9 cellular contexts compared by ENCODE assay signal in genomic region chr17:77385750-77386501, GRCh38.
DNase-seq lines count a peak whose midpoint lies in the region; ATAC-seq, FAIRE-seq and TF ChIP-seq lines count a peak whose summit lies in the region.
"Had no signal": no experiment of that assay in that cellular context is flagged by ENCODE, and none has a peak within 500 bp of the region (broad histone marks: within the 10 kb centered on the region; RNA-seq: fewer than 3 reads in every experiment).

No MANE protein-coding gene starts in this region.

- no peaks in the 10 kb centered on the region for H3K9me1 ChIP-seq in endothelial cell of umbilical vein (replicated peaks; ENCODE audit: control insufficient read depth, extremely low read depth, insufficient read depth, low read length)

- no peak overlapping the region for H3K9ac ChIP-seq in endothelial cell of umbilical vein (replicated peaks; ENCODE audit: extremely low read depth, insufficient read depth, low read length)
- no peak overlapping the region for H3K9ac ChIP-seq in PC-3 (ENCODE audit: low read length)

- H3K27me3 ChIP-seq in endothelial cell of umbilical vein (ENCODE audit: control insufficient read depth in 2 of 2, insufficient read depth in 2 of 2, low read length in 2 of 2) (no peaks in the 10 kb centered on the region), uterus (no peaks in the 10 kb centered on the region), PC-3 (ENCODE audit: low read length) (no peaks in the 10 kb centered on the region), HAP-1 (ENCODE audit: low read depth) (no peaks in the 10 kb centered on the region)
- no peaks in the 10 kb centered on the region for H3K27me3 ChIP-seq in naive thymus-derived CD4-positive, alpha-beta T cell (ENCODE audit: control insufficient read depth in 2 of 2, insufficient read depth in 2 of 2, low read length in 2 of 2)

- H3K9me3 ChIP-seq in endothelial cell of umbilical vein (replicated peaks; ENCODE audit: control insufficient read depth, insufficient read depth, low read length) (no peaks in the 10 kb centered on the region), uterus (no peaks in the 10 kb centered on the region), PC-3 (ENCODE audit: low read length) (no peaks in the 10 kb centered on the region), HAP-1 (no peaks in the 10 kb centered on the region)
- H3K9me3 ChIP-seq in naive thymus-derived CD4-positive, alpha-beta T cell (ENCODE audit: control insufficient read depth in 2 of 3, low read length in 3 of 3), result no peaks in the 10 kb centered on the region

- peaks cover 15% of the 10 kb centered on the region for H3K79me2 ChIP-seq in endothelial cell of umbilical vein (ENCODE audit: control insufficient read depth, insufficient read depth, low read length)
- peaks cover 88% of the 10 kb centered on the region for H3K79me2 ChIP-seq in PC-3 (ENCODE audit: low read length)

- H4K20me1 ChIP-seq in endothelial cell of umbilical vein (replicated peaks; ENCODE audit: control insufficient read depth, extremely low read depth, insufficient read depth, low read length) (no peaks in the 10 kb centered on the region), PC-3 (ENCODE audit: low read length) (peaks cover 11% of the 10 kb centered on the region)

- peak overlapping the region; percentile 30 for H3K4me3 Mint-ChIP-seq in activated naive CD8-positive, alpha-beta T cell
- no peak overlapping the region for H3K4me3 Mint-ChIP-seq in activated naive CD8-positive, alpha-beta T cell treated with anti-CD3 and anti-CD28 coated beads for 36 hours
- H3K4me3 Mint-ChIP-seq in naive thymus-derived CD4-positive, alpha-beta T cell, result peak overlapping the region in 6 of 10 donors; percentile 25 to 85 (median 44)

- H3K9me2 ChIP-seq in PC-3 (replicated peaks; ENCODE audit: low read length), result no peaks in the 10 kb centered on the region

- H3K36me3 ChIP-seq in endothelial cell of umbilical vein (ENCODE audit: control insufficient read depth in 2 of 2, extremely low read depth in 1 of 2, insufficient read depth in 2 of 2, low read length in 2 of 2), result no peaks in the 10 kb centered on the region
- H3K36me3 ChIP-seq in naive thymus-derived CD4-positive, alpha-beta T cell (ENCODE audit: control insufficient read depth in 2 of 3, insufficient read depth in 3 of 3, low read length in 3 of 3), result no peaks in the 10 kb centered on the region
- H3K36me3 ChIP-seq in uterus, result no peaks in the 10 kb centered on the region
- no peaks in the 10 kb centered on the region; the same call in 1 of the 2 replicates for H3K36me3 ChIP-seq in PC-3 (ENCODE audit: low read depth, low read length)
- H3K36me3 ChIP-seq in HAP-1 (replicated peaks), result no peaks in the 10 kb centered on the region

- no peak for ATAC-seq in naive thymus-derived CD4-positive, alpha-beta T cell
- no peak; the same call in 1 of the 2 replicates for ATAC-seq in PC-3

- H3F3A ChIP-seq in PC-3 (ENCODE audit: low read length, unreplicated experiment), result no peaks in the 10 kb centered on the region

- peaks cover 80% of the 10 kb centered on the region for H3K4me1 Mint-ChIP-seq in activated naive CD8-positive, alpha-beta T cell (ENCODE audit: low read depth)
- peaks cover 79% of the 10 kb centered on the region for H3K4me1 Mint-ChIP-seq in activated naive CD8-positive, alpha-beta T cell treated with anti-CD3 and anti-CD28 coated beads for 36 hours
- peaks cover 64 to 92% (median 83%) of the 10 kb centered on the region in 7 donors for H3K4me1 Mint-ChIP-seq in naive thymus-derived CD4-positive, alpha-beta T cell

- TF ChIP-seq POLR2A in endothelial cell of umbilical vein (IDR thresholded peaks at IDR 0.05; ENCODE audit: low read depth, low read length) (no peak), uterus (IDR thresholded peaks at IDR 0.05) (no peak)

- H3K27me3 Mint-ChIP-seq in activated naive CD8-positive, alpha-beta T cell, result no peaks in the 10 kb centered on the region
- no peaks in the 10 kb centered on the region for H3K27me3 Mint-ChIP-seq in activated naive CD8-positive, alpha-beta T cell treated with anti-CD3 and anti-CD28 coated beads for 36 hours
- H3K27me3 Mint-ChIP-seq in naive thymus-derived CD4-positive, alpha-beta T cell, result no peaks in the 10 kb centered on the region

- BruUV-seq in endothelial cell of umbilical vein (replicated peaks; lab: Mats Ljungman, UMichigan), result no TSS peak
- BruUV-seq in PC-3 (replicated peaks; lab: Mats Ljungman, UMichigan), result no TSS peak

- intact Hi-C loops in endothelial cell of umbilical vein (cut with micrococcal nuclease), result no loop called here
- intact Hi-C loops in naive thymus-derived CD4-positive, alpha-beta T cell (cut with micrococcal nuclease), result no loop called here
- intact Hi-C loops in uterus (cut with DNase I; ENCODE audit: low total_unique reads), result no loop called here
- intact Hi-C loops in PC-3 (cut with micrococcal nuclease), result no loop called here

- H3K4me3 ChIP-seq in endothelial cell of umbilical vein (replicated peaks in 1 of 3; ENCODE audit: insufficient read depth in 1 of 3, low read depth in 1 of 3, low read length in 3 of 3) (no peak overlapping the region), uterus (no peak overlapping the region), PC-3 (ENCODE audit: low read length) (no peak overlapping the region), HAP-1 (no peak overlapping the region)
- H3K4me3 ChIP-seq in naive thymus-derived CD4-positive, alpha-beta T cell (ENCODE audit: low read length), result no peak overlapping the region

- DNase-seq in activated naive CD8-positive, alpha-beta T cell treated with anti-CD3 and anti-CD28 coated beads for 36 hours, result no peak
- DNase-seq in endothelial cell of umbilical vein (ENCODE audit: low read depth, low spot score) (peak; percentile 25), uterus (peak in 1 of 2 donors; percentile 55), PC-3 (no peak), HAP-1 (ENCODE audit: low spot score in 2 of 2) (no peak), G401 (ENCODE audit: low spot score) (no peak)
- DNase-seq in naive thymus-derived CD4-positive, alpha-beta T cell, result no peak

- no peak overlapping the region for H3K4me2 ChIP-seq in endothelial cell of umbilical vein (ENCODE audit: insufficient read depth, low read length)
- H3K4me2 ChIP-seq in PC-3 (ENCODE audit: low read length), result no peak overlapping the region

- no peaks in the 10 kb centered on the region for H3K36me3 Mint-ChIP-seq in activated naive CD8-positive, alpha-beta T cell
- H3K36me3 Mint-ChIP-seq in activated naive CD8-positive, alpha-beta T cell treated with anti-CD3 and anti-CD28 coated beads for 36 hours, result no peaks in the 10 kb centered on the region
- H3K36me3 Mint-ChIP-seq in naive thymus-derived CD4-positive, alpha-beta T cell, result peaks cover 0 to 18% (median 0%) of the 10 kb centered on the region in 5 donors

- in situ Hi-C loops in HAP-1 (cut with MboI; ENCODE audit: low sequenced_read_pairs), result no loop called here
- in situ Hi-C loops in G401 (cut with HindIII; ENCODE audit: low sequenced_read_pairs), result no loop called here

- TF ChIP-seq CTCF in endothelial cell of umbilical vein (IDR thresholded peaks at IDR 0.05; ENCODE audit: extremely low read depth in 1 of 2, insufficient read depth in 1 of 2, low read depth in 1 of 2, low read length in 2 of 2) (no peak), uterus (IDR thresholded peaks at IDR 0.05) (no peak), PC-3 (conservative IDR thresholded peaks at IDR 0.05; ENCODE audit: low read depth, low read length) (no peak)

- FAIRE-seq in endothelial cell of umbilical vein (lab: Jason Lieb, UNC), result peak; percentile 69

- no peak overlapping the region for H2AFZ ChIP-seq in endothelial cell of umbilical vein (ENCODE audit: low read depth, low read length)
- no peak overlapping the region for H2AFZ ChIP-seq in PC-3 (ENCODE audit: low read length)

- dilution Hi-C loops in endothelial cell of umbilical vein (cut with MboI; ENCODE audit: extremely low pct_ligation_motif_present, low sequenced_read_pairs), result no loop called here

- peak overlapping the region; percentile 34 for H3K27ac Mint-ChIP-seq in activated naive CD8-positive, alpha-beta T cell
- no peak overlapping the region for H3K27ac Mint-ChIP-seq in activated naive CD8-positive, alpha-beta T cell treated with anti-CD3 and anti-CD28 coated beads for 36 hours
- H3K27ac Mint-ChIP-seq in naive thymus-derived CD4-positive, alpha-beta T cell, result peak overlapping the region; percentile 28 to 93 (median 64)

- CTCF ChIA-PET in endothelial cell of umbilical vein (lab: Charles Lee) (interaction anchor here (1.2 to 1.3 kb wide), 2 partner anchors 15 to 54 kb away, joined by 3 read pairs; no protein-coding TSS in a partner anchor), PC-3 (lab: Charles Lee) (no interaction called here)
- CTCF ChIA-PET in naive thymus-derived CD4-positive, alpha-beta T cell (lab: Charles Lee), result interaction anchor here (1.0 kb wide), 1 partner anchor 44 kb away, joined by 3 read pairs; no protein-coding TSS in a partner anchor

- H3K27ac ChIP-seq in endothelial cell of umbilical vein (ENCODE audit: insufficient read depth, low read depth, low read length), result no peak overlapping the region
- H3K27ac ChIP-seq in naive thymus-derived CD4-positive, alpha-beta T cell (ENCODE audit: low read depth, low read length), result no peak overlapping the region
- H3K27ac ChIP-seq in uterus, result peak overlapping the region; percentile 48 to 97
- no peak overlapping the region for H3K27ac ChIP-seq in PC-3 (ENCODE audit: low read length)
- H3K27ac ChIP-seq: C4-2B had no signal

- POLR2A ChIA-PET in endothelial cell of umbilical vein (lab: Charles Lee), result interaction anchor here (1.3 kb wide), 1 partner anchor 11 kb away, joined by 3 read pairs; no protein-coding TSS in a partner anchor
- POLR2A ChIA-PET in naive thymus-derived CD4-positive, alpha-beta T cell (lab: Charles Lee), result interaction anchor here (2.9 to 66.9 kb wide), 2 partner anchors 11 to 39 kb away, joined by 9 to 3353 read pairs; no protein-coding TSS in a partner anchor
- POLR2A ChIA-PET in PC-3 (lab: Charles Lee; ENCODE audit: unreplicated experiment), result interaction anchor here (0.6 kb wide), 1 partner anchor 99 kb away, joined by 4 read pairs; no protein-coding TSS in a partner anchor

- no peaks in the 10 kb centered on the region for H3K9me3 Mint-ChIP-seq in activated naive CD8-positive, alpha-beta T cell (ENCODE audit: low read depth)
- no peaks in the 10 kb centered on the region for H3K9me3 Mint-ChIP-seq in activated naive CD8-positive, alpha-beta T cell treated with anti-CD3 and anti-CD28 coated beads for 36 hours
- no peaks in the 10 kb centered on the region for H3K9me3 Mint-ChIP-seq in naive thymus-derived CD4-positive, alpha-beta T cell

- H3K4me1 ChIP-seq in endothelial cell of umbilical vein (ENCODE audit: control insufficient read depth, extremely low read depth, insufficient read depth, low read length) (peaks cover 44% of the 10 kb centered on the region), uterus (peaks cover 8 to 51% of the 10 kb centered on the region in 2 donors), PC-3 (ENCODE audit: insufficient read depth, low read length) (peaks cover 4% of the 10 kb centered on the region), HAP-1 (peaks cover 6% of the 10 kb centered on the region; the same call in 1 of the 2 replicates)
- H3K4me1 ChIP-seq in naive thymus-derived CD4-positive, alpha-beta T cell (ENCODE audit: control insufficient read depth in 2 of 2, insufficient read depth in 2 of 2, low read length in 2 of 2), result peaks cover 75 to 84% of the 10 kb centered on the region in 2 donors

TF ChIP-seq in endothelial cell of umbilical vein, 7 proteins besides CTCF, POLR2A, EP300 and RAD21 (continues in another document):
- TF ChIP-seq JUN (IDR thresholded peaks at IDR 0.05; ENCODE audit: borderline replicate concordance, insufficient read depth, insufficient read length, low read depth), result no peak

Comparison
In these comparisons a context has a peak if more than half of its experiments do, and no peak if none do; other contexts are left out.
1. H3K27ac ChIP-seq: peak in uterus (2 of 2); none in endothelial cell of umbilical vein (single experiment), naive thymus-derived CD4-positive, alpha-beta T cell (single experiment) and PC-3 (single experiment).